11 cellular contexts compared by ENCODE assay signal in genomic region chr3:38960042-38960622, GRCh38.
"Had no signal": no experiment of that assay in that cellular context is flagged by ENCODE, and none has a peak within 500 bp of the region (broad histone marks: within the 10 kb centered on the region; RNA-seq: fewer than 3 reads in every experiment).

No MANE protein-coding gene starts in this region.

- H3K36me3 ChIP-seq: ascending aorta, left lung, ovary, tibial nerve, vagina had no signal

- H3K9me3 ChIP-seq: ascending aorta, left lung, mucosa of descending colon, ovary, tibial nerve, vagina had no signal

- DNase-seq: activated B cell treated with CpG ODN at 0.5 μM for 24 hours; activated CD8-positive, alpha-beta memory T cell treated with anti-CD3 and anti-CD28 coated beads for 24 hours; kidney; left lung; stimulated activated naive CD4-positive, alpha-beta T cell treated with Interleukin-2 at 50 U/mL for 16 hours; T-helper 17 cell had no signal

- H3K27me3 ChIP-seq: ascending aorta, left lung, ovary, tibial nerve, vagina had no signal

- H3K4me1 ChIP-seq: ascending aorta, left lung, vagina had no signal

- H3K27ac ChIP-seq: ascending aorta, left lung, ovary, tibial nerve, vagina had no signal

- H3K4me3 ChIP-seq: ascending aorta, left lung, mucosa of descending colon, ovary, tibial nerve, vagina had no signal
